1 cellular context compared by ENCODE assay signal in genomic region chr14:99548871-99549270, GRCh38.
A peak's percentile ranks its signal among the peaks of the same experiment; 100 is the strongest.
TF ChIP-seq lines count a peak whose summit lies in the region.

No MANE protein-coding gene starts in this region.

TF ChIP-seq in HepG2, 621 proteins besides CTCF, POLR2A, EP300 and RAD21:
- TF ChIP-seq NFE2 (CRISPR knock-in tag; IDR thresholded peaks at IDR 0.05): no peak
- TF ChIP-seq ZNF598 (CRISPR knock-in tag; IDR thresholded peaks at IDR 0.05; ENCODE audit: borderline replicate concordance): no peak
- TF ChIP-seq FOXK2 (IDR thresholded peaks at IDR 0.05): no peak
- TF ChIP-seq POLR2AphosphoS2 (IDR thresholded peaks at IDR 0.05; ENCODE audit: low read depth, low read length): no peak
- TF ChIP-seq MAFK (conservative IDR thresholded peaks at IDR 0.05 in 1 of 2, IDR thresholded peaks at IDR 0.05 in 1 of 2; ENCODE audit: low read length in 2 of 2): peak in 1 of 2 experiments; percentile 64; a peak in 3 of 4 replicates
- TF ChIP-seq ZNF792 (CRISPR knock-in tag; IDR thresholded peaks at IDR 0.05): no peak
- TF ChIP-seq ZNF282 (IDR thresholded peaks at IDR 0.05; ENCODE audit: partially characterized antibody): no peak
- TF ChIP-seq HIC2 (CRISPR knock-in tag; IDR thresholded peaks at IDR 0.05; ENCODE audit: low read depth): no peak
- TF ChIP-seq ZBTB33 (CRISPR knock-in tag; IDR thresholded peaks at IDR 0.05): no peak
- peak; percentile 31; the same call in 1 of the 2 replicates for TF ChIP-seq MAFF (IDR thresholded peaks at IDR 0.05; ENCODE audit: low read depth, low read length)
- no peak for TF ChIP-seq PRMT3 (CRISPR knock-in tag; IDR thresholded peaks at IDR 0.05; ENCODE audit: borderline replicate concordance, low read depth)
- TF ChIP-seq ZNF205 (CRISPR knock-in tag; IDR thresholded peaks at IDR 0.05): no peak
- no peak for TF ChIP-seq KMT2A (CRISPR knock-in tag; IDR thresholded peaks at IDR 0.05)
- no peak for TF ChIP-seq ZSCAN30 (CRISPR knock-in tag; IDR thresholded peaks at IDR 0.05)
- TF ChIP-seq ZHX1 (CRISPR knock-in tag; IDR thresholded peaks at IDR 0.05; ENCODE audit: low read depth): no peak
- no peak for TF ChIP-seq ZNF225 (CRISPR knock-in tag; IDR thresholded peaks at IDR 0.05)
